Comparison of ENCODE assay signal across 1 cellular context in genomic region chrX:74493806-74494205, GRCh38.
TF ChIP-seq lines count a peak whose summit lies in the region.

No MANE protein-coding gene starts in this region.

TF ChIP-seq in WTC11, 78 proteins besides CTCF, POLR2A, EP300 and RAD21 (continued from another document):
- no peak for TF ChIP-seq STAT6 (CRISPR knock-in tag; conservative IDR thresholded peaks at IDR 0.05; ENCODE audit: low read depth)
- TF ChIP-seq MYBL2 (CRISPR knock-in tag; IDR thresholded peaks at IDR 0.05) = no peak
- TF ChIP-seq USF1 (CRISPR knock-in tag; IDR thresholded peaks at IDR 0.05) = no peak
- TF ChIP-seq GTF2I (CRISPR knock-in tag; conservative IDR thresholded peaks at IDR 0.05) = no peak
- no peak for TF ChIP-seq CREM (CRISPR knock-in tag; IDR thresholded peaks at IDR 0.05)
- TF ChIP-seq ZNF281 (CRISPR knock-in tag; IDR thresholded peaks at IDR 0.05) = no peak
- no peak for TF ChIP-seq CBFB (CRISPR knock-in tag; IDR thresholded peaks at IDR 0.05; ENCODE audit: low read depth)
- TF ChIP-seq SMAD4 (CRISPR knock-in tag; IDR thresholded peaks at IDR 0.05) = no peak
